In the genomic region with DNA sequence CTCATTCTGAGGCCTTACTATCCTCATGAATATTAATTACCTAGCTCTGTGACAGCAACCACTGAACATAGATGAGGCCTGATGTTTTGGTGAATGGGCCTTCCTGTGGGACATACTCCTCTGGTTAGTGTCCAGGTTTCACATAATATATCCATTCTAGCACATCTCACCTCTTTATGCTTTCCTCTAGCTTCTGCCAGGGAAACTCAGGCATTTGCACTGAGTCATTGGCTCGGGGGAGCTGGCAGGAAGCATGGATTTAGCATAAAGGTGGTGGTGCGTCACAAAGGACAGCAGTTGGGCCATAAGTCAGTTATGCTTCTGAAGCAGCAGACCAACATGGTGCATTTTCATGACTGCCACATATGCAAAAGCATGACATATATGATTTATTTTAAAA, we compare ENCODE assay signal across 1 cellular context.
TF ChIP-seq lines count a peak whose summit lies in the region.

No MANE protein-coding gene starts in this region.

TF ChIP-seq in WTC11, 78 proteins besides CTCF, POLR2A, EP300 and RAD21 (continued from another document):
- TF ChIP-seq HMGXB4 (CRISPR knock-in tag; IDR thresholded peaks at IDR 0.05) = no peak
